In the genomic region with DNA sequence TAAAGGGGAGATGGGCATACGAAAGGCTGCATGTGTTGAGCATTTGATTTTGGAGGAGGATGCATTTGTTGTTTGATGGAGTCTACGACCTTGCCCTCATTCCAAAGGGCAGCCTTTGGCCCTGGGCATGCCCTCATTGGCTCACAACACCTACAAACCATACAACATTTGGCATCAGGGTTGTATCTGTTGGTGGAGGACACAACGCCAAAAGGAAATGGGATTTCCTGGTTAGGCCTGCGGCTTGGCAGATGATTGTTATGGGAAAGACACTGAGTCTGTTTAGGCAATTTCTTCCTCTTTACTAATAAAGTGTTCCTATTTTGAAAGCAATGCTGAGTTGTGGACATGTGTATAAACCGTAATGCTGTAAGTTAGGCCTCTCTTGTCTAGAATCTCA, we compare ENCODE assay signal across 9 cellular contexts.
DNase-seq lines count a peak whose midpoint lies in the region; ATAC-seq and TF ChIP-seq lines count a peak whose summit lies in the region.
"Had no signal": no experiment of that assay in that cellular context is flagged by ENCODE, and none has a peak within 500 bp of the region (broad histone marks: within the 10 kb centered on the region; RNA-seq: fewer than 3 reads in every experiment).

No MANE protein-coding gene starts in this region.

- H3K36me3 ChIP-seq in SK-N-MC (ENCODE audit: insufficient read depth, low read length) (no peaks in the 10 kb centered on the region), heart right ventricle (no peaks in the 10 kb centered on the region), suprapubic skin (no peaks in the 10 kb centered on the region)

- no peaks in the 10 kb centered on the region for H3K9me3 ChIP-seq in SK-N-MC (ENCODE audit: low read depth, low read length)
- H3K9me3 ChIP-seq in heart right ventricle = peaks cover 0 to 3% (median 0%) of the 10 kb centered on the region in 11 donors
- no peaks in the 10 kb centered on the region for H3K9me3 ChIP-seq in suprapubic skin

- intact Hi-C loops in heart right ventricle (cut with DNase I) = no loop called here

- H3K9ac ChIP-seq in SK-N-MC (ENCODE audit: insufficient read length) = no peak overlapping the region

- 58 to 68% methylated on average over 5 of the region's 5 CpGs for WGBS in heart right ventricle, 2 donors
- WGBS in suprapubic skin = 57% methylated on average over 5 of the region's 5 CpGs

- H3K27me3 Mint-ChIP-seq in activated CD4-positive, alpha-beta T cell treated with anti-CD3 and anti-CD28 coated beads, Interleukin-2, amount 10 ng/mL, durations not matched to agents 7 days and 5 days = no peaks in the 10 kb centered on the region

- peaks cover 40% of the 10 kb centered on the region for H3K36me3 Mint-ChIP-seq in activated CD4-positive, alpha-beta T cell treated with anti-CD3 and anti-CD28 coated beads, Interleukin-2, amount 10 ng/mL, durations not matched to agents 7 days and 5 days (ENCODE audit: low read depth)

- no peak for TF ChIP-seq EP300 in suprapubic skin (IDR thresholded peaks at IDR 0.05)

- TF ChIP-seq CTCF in heart right ventricle (IDR thresholded peaks at IDR 0.05) (no peak), suprapubic skin (IDR thresholded peaks at IDR 0.05) (no peak)

- H3K27ac ChIP-seq in SK-N-MC (no peak overlapping the region), heart right ventricle (peak overlapping the region in 8 of 10 donors; percentile 12 to 84 (median 53)), suprapubic skin (peak overlapping the region; percentile 14)

- POLR2A ChIA-PET in activated CD4-positive, alpha-beta T cell treated with anti-CD3 and anti-CD28 coated beads, Interleukin-2, amount 10 ng/mL, durations not matched to agents 7 days and 5 days (lab: Charles Lee) = interaction anchor here (0.5 kb wide), 1 partner anchor 98 kb away, joined by 3 read pairs; no protein-coding TSS in a partner anchor

- DNase-seq in activated CD4-positive, alpha-beta T cell treated with anti-CD3 and anti-CD28 coated beads, Interleukin-2, amount 10 ng/mL, durations not matched to agents 7 days and 5 days = no peak
- no peak for DNase-seq in activated CD4-positive, alpha-beta T cell treated with anti-CD3 and anti-CD28 coated beads for 48 hours
- DNase-seq in SK-N-MC (ENCODE audit: low read depth, low spot score) (no peak), heart right ventricle (no peak), suprapubic skin (ENCODE audit: low spot score in 2 of 2) (peak; percentile 47 to 57), NCI-H526 (lab: John Stamatoyannopoulos, UW) (no peak)
- DNase-seq in activated CD4-positive, CD25-positive, alpha-beta regulatory T cell (lab: John Stamatoyannopoulos, UW) = no peak
- DNase-seq: NCI-H1105 treated with DMSO at 0.1 percent for 48 hours had no signal

- H3K27me3 ChIP-seq in heart right ventricle (no peaks in the 10 kb centered on the region), suprapubic skin (no peaks in the 10 kb centered on the region)

- H3K4me1 Mint-ChIP-seq in activated CD4-positive, alpha-beta T cell treated with anti-CD3 and anti-CD28 coated beads, Interleukin-2, amount 10 ng/mL, durations not matched to agents 7 days and 5 days = peaks cover 80% of the 10 kb centered on the region

- TF ChIP-seq POLR2A in suprapubic skin (IDR thresholded peaks at IDR 0.05) = no peak

- H3K4me3 ChIP-seq in SK-N-MC (peak overlapping the region; percentile 61), heart right ventricle (peak overlapping the region in 4 of 10 donors; percentile 10 to 47 (median 18)), suprapubic skin (no peak overlapping the region)

- H3K4me3 Mint-ChIP-seq in activated CD4-positive, alpha-beta T cell treated with anti-CD3 and anti-CD28 coated beads, Interleukin-2, amount 10 ng/mL, durations not matched to agents 7 days and 5 days = peak overlapping the region; percentile 85

- CTCF ChIA-PET in activated CD4-positive, alpha-beta T cell treated with anti-CD3 and anti-CD28 coated beads, Interleukin-2, amount 10 ng/mL, durations not matched to agents 7 days and 5 days (lab: Charles Lee) = no interaction called here

- H3K4me1 ChIP-seq in heart right ventricle (peaks cover 0 to 57% (median 45%) of the 10 kb centered on the region in 9 donors), suprapubic skin (peaks cover 7% of the 10 kb centered on the region)

- peak overlapping the region; percentile 93 for H3K27ac Mint-ChIP-seq in activated CD4-positive, alpha-beta T cell treated with anti-CD3 and anti-CD28 coated beads, Interleukin-2, amount 10 ng/mL, durations not matched to agents 7 days and 5 days

- H3K9me3 Mint-ChIP-seq in activated CD4-positive, alpha-beta T cell treated with anti-CD3 and anti-CD28 coated beads, Interleukin-2, amount 10 ng/mL, durations not matched to agents 7 days and 5 days = peaks cover 21% of the 10 kb centered on the region

- ATAC-seq in heart right ventricle = peak; percentile 17 to 62 (median 39)
- no peak for ATAC-seq in GM19351 (IDR thresholded peaks at IDR 0.05; ENCODE audit: unreplicated experiment)

Comparison
In these comparisons a context has a peak if more than half of its experiments do, and no peak if none do; other contexts are left out.
1. DNase-seq: peak in suprapubic skin (2 of 2); none in activated CD4-positive, alpha-beta T cell treated with anti-CD3 and anti-CD28 coated beads, Interleukin-2, amount 10 ng/mL, durations not matched to agents 7 days and 5 days (single experiment), activated CD4-positive, alpha-beta T cell treated with anti-CD3 and anti-CD28 coated beads for 48 hours (single experiment), SK-N-MC (single experiment), heart right ventricle (0 of 2), NCI-H526 (0 of 2) and activated CD4-positive, CD25-positive, alpha-beta regulatory T cell (0 of 4).